In the genomic region with DNA sequence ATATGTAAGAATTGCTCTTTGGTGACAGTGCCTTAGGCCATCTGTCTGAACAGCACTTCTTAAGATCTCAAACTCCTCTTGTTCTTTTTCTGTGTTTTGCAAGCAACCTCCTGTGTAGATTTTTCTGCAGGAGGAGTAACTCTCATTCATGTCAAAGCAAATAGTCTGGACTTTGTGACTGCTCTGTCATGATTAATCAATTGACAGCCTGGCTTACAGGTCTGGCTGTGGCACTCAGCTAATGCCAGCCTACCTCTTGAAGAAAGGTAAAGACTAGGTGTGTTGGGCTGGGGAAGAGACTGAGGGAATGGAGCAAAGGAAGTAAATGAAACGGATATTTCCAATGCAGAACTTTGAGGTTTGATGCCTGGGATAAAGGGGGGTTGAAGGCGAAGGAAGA, we compare ENCODE assay signal across 19 cellular contexts.
"Had no signal": no experiment of that assay in that cellular context is flagged by ENCODE, and none has a peak within 500 bp of the region (broad histone marks: within the 10 kb centered on the region; RNA-seq: fewer than 3 reads in every experiment).

No MANE protein-coding gene starts in this region.

- H3K27me3 Mint-ChIP-seq: activated CD4-positive, alpha-beta T cell treated with anti-CD3 and anti-CD28 coated beads for 36 hours; activated naive CD8-positive, alpha-beta T cell treated with anti-CD3 and anti-CD28 coated beads, Interleukin-2, amount 10 ng/mL, durations not matched to agents 7 days and 5 days had no signal

- ATAC-seq: activated T-cell treated with anti-CD3 and anti-CD28 coated beads, Interleukin-2, amount 50 U/mL, for 72 hours had no signal

- DNase-seq: activated CD4-positive, alpha-beta memory T cell treated with anti-CD3 and anti-CD28 coated beads, Interleukin-2, amount 10 ng/mL, durations not matched to agents 7 days and 5 days; activated CD4-positive, alpha-beta T cell treated with anti-CD3 and anti-CD28 coated beads for 36 hours; activated CD4-positive, alpha-beta T cell treated with anti-CD3 and anti-CD28 coated beads, Interleukin-2, amount 50 U/mL, for 1 hour; activated naive CD4-positive, alpha-beta T cell treated with anti-CD3 and anti-CD28 coated beads, Interleukin-2, amount 50 U/mL, for 16 hours; activated naive CD8-positive, alpha-beta T cell treated with anti-CD3 and anti-CD28 coated beads, Interleukin-2, amount 10 ng/mL, durations not matched to agents 7 days and 5 days; activated T-cell treated with anti-CD3 and anti-CD28 coated beads, Interleukin-2, amount 50 U/mL, for 72 hours; adrenal gland; caudate nucleus; MG63; MV-4-11; NCI-H1092 treated with DMSO at 0.1 percent for 48 hours; NCI-H1436; NCI-H1694 treated with DMSO at 0.1 percent for 48 hours; NCI-H510A; NCI-H526 treated with DMSO at 0.1 percent for 48 hours; SIG-M5; T-helper 1 cell had no signal

- H3K4me3 ChIP-seq: adrenal gland, MG63, SK-N-MC had no signal

- H3K27me3 ChIP-seq: adrenal gland, MG63 had no signal

- H3K4me1 Mint-ChIP-seq: activated CD4-positive, alpha-beta memory T cell treated with anti-CD3 and anti-CD28 coated beads, Interleukin-2, amount 10 ng/mL, durations not matched to agents 7 days and 5 days had no signal

- H3K27ac Mint-ChIP-seq: activated CD4-positive, alpha-beta memory T cell treated with anti-CD3 and anti-CD28 coated beads, Interleukin-2, amount 10 ng/mL, durations not matched to agents 7 days and 5 days; activated CD4-positive, alpha-beta T cell treated with anti-CD3 and anti-CD28 coated beads for 36 hours; activated naive CD8-positive, alpha-beta T cell treated with anti-CD3 and anti-CD28 coated beads, Interleukin-2, amount 10 ng/mL, durations not matched to agents 7 days and 5 days; activated T-cell treated with anti-CD3 and anti-CD28 coated beads, Interleukin-2, amount 50 U/mL, for 72 hours; activated T-helper 2 cell treated with anti-CD3 and anti-CD28 coated beads, Interferon-gamma antibody, Interleukin-2, Interleukin-4, amounts not matched to agents 10 μg/mL and 5 μg/mL and 100 μg/mL, durations not matched to agents 14 hours and 24 hours and 36 hours had no signal

- H3K36me3 ChIP-seq: adrenal gland, MG63 had no signal

- H3K4me3 Mint-ChIP-seq: activated CD4-positive, alpha-beta memory T cell treated with anti-CD3 and anti-CD28 coated beads, Interleukin-2, amount 10 ng/mL, durations not matched to agents 7 days and 5 days; activated CD4-positive, alpha-beta T cell treated with anti-CD3 and anti-CD28 coated beads for 36 hours; activated naive CD8-positive, alpha-beta T cell treated with anti-CD3 and anti-CD28 coated beads, Interleukin-2, amount 10 ng/mL, durations not matched to agents 7 days and 5 days; activated T-cell treated with anti-CD3 and anti-CD28 coated beads, Interleukin-2, amount 50 U/mL, for 72 hours had no signal
